In the genomic region with DNA sequence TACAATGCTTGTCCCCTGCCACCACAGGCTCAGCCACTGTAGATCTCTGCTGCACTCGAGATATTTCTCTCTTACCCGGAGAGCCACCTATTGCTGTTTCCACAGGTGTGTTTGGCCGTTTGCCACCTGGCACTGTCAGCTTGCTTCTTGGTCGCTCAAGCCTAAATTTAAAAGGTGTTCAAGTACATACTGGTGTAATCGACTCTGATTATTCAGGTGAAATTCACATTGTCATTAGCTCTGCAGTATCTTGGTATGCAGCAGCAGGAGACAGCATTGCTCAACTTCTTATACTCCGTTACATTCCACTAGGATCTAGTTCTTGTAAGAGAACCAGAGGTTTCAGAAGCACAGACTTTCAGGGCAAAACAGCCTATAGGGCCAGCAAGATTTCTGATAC, we compare ENCODE assay signal across 1 cellular context.
A peak's percentile ranks its signal among the peaks of the same experiment; 100 is the strongest.
TF ChIP-seq lines count a peak whose summit lies in the region.

No MANE protein-coding gene starts in this region.

TF ChIP-seq in HEK293, 187 proteins besides CTCF, POLR2A, EP300 and RAD21 (continued from another document):
- TF ChIP-seq ZNF692 (tag by site-specific recombination; IDR thresholded peaks at IDR 0.05) (no peak), ZNF449 (tag by site-specific recombination; IDR thresholded peaks at IDR 0.05) (no peak), ZNF202 (tag by site-specific recombination; IDR thresholded peaks at IDR 0.05; ENCODE audit: borderline replicate concordance) (no peak), ZNF16 (tag by site-specific recombination; IDR thresholded peaks at IDR 0.05; ENCODE audit: low read depth) (no peak), ZNF549 (tag by site-specific recombination; IDR thresholded peaks at IDR 0.05) (no peak), ZNF26 (tag by site-specific recombination; IDR thresholded peaks at IDR 0.05) (no peak), ZNF529 (tag by site-specific recombination; IDR thresholded peaks at IDR 0.05; ENCODE audit: insufficient replicate concordance) (no peak), ZNF791 (tag by site-specific recombination; IDR thresholded peaks at IDR 0.05) (no peak), ZXDB (tag by site-specific recombination; IDR thresholded peaks at IDR 0.05) (no peak), SCRT1 (tag by site-specific recombination; IDR thresholded peaks at IDR 0.05; ENCODE audit: borderline replicate concordance) (0 out of 2 replicates have a peak, but pooled peaks have one; percentile 21), SCRT2 (tag by site-specific recombination; IDR thresholded peaks at IDR 0.05) (peak; percentile 38), ZNF335 (tag by site-specific recombination; conservative IDR thresholded peaks at IDR 0.05) (no peak)
